In genomic region chr11:103907548-103908455, GRCh38 we compare ENCODE assay signal across 11 cellular contexts.
DNase-seq lines count a peak whose midpoint lies in the region; ATAC-seq and TF ChIP-seq lines count a peak whose summit lies in the region.
"Had no signal": no experiment of that assay in that cellular context is flagged by ENCODE, and none has a peak within 500 bp of the region (broad histone marks: within the 10 kb centered on the region; RNA-seq: fewer than 3 reads in every experiment).

No MANE protein-coding gene starts in this region.

- H3K9me3 Mint-ChIP-seq in HFFc6 (peaks cover 4% of the 10 kb centered on the region; the same call in 1 of the 2 replicates), immature natural killer cell (peaks cover 3 to 11% (median 6%) of the 10 kb centered on the region in 6 donors)
- peaks cover 7% of the 10 kb centered on the region for H3K9me3 Mint-ChIP-seq in T-helper 2 cell treated with Interferon-gamma antibody and Interleukin-4, amounts not matched to agents 5 μg/mL and 100 μg/mL, for 36 hours

- H3K36me3 ChIP-seq in BLaER1 treated with 17β-estradiol and CSF1 and Interleukin-3, amounts not matched to agents 10 nM and 100 nM = no peaks in the 10 kb centered on the region; a peak in 1 of 22 replicates
- no peaks in the 10 kb centered on the region for H3K36me3 ChIP-seq in WERI-Rb-1
- H3K36me3 ChIP-seq: lower lobe of right lung, right atrium auricular region had no signal

- H3K4me1 ChIP-seq in BLaER1 treated with 17β-estradiol and CSF1 and Interleukin-3, amounts not matched to agents 10 nM and 100 nM = peaks cover 51 to 60% (median 53%) of the 10 kb centered on the region in 10 experiments
- H3K4me1 ChIP-seq: right atrium auricular region had no signal

- DNase-seq in HFFc6 = peak; percentile 32
- peak; percentile 63 for DNase-seq in amniotic epithelial cell (ENCODE audit: low read depth)
- peak in 1 of 3 donors; percentile 13 for DNase-seq in immature natural killer cell
- no peak for DNase-seq in T-helper 2 cell treated with Interferon-gamma antibody and Interleukin-4, amounts not matched to agents 5 μg/mL and 100 μg/mL, for 36 hours (ENCODE audit: low spot score)
- no peak for DNase-seq in hypothalamus (lab: John Stamatoyannopoulos, UW)
- no peak for DNase-seq in WERI-Rb-1
- DNase-seq: anterior cingulate cortex, lower lobe of right lung had no signal

- no peaks in the 10 kb centered on the region for H3K27me3 ChIP-seq in BLaER1 treated with 17β-estradiol and CSF1 and Interleukin-3, amounts not matched to agents 10 nM and 100 nM
- no peaks in the 10 kb centered on the region for H3K27me3 ChIP-seq in WERI-Rb-1 (ENCODE audit: insufficient read depth, low read depth, severe bottlenecking)
- H3K27me3 ChIP-seq: right atrium auricular region had no signal

- peak overlapping the region in 4 of 10 experiments; percentile 7 to 55 (median 12); a peak in 5 of 20 replicates for H3K4me3 ChIP-seq in BLaER1 treated with 17β-estradiol and CSF1 and Interleukin-3, amounts not matched to agents 10 nM and 100 nM
- no peak overlapping the region for H3K4me3 ChIP-seq in WERI-Rb-1 (ENCODE audit: low read depth, low read length)
- H3K4me3 ChIP-seq: lower lobe of right lung, right atrium auricular region had no signal

- H3K27me3 Mint-ChIP-seq in HFFc6 (ENCODE audit: insufficient read depth) (no peaks in the 10 kb centered on the region), immature natural killer cell (ENCODE audit: low read depth in 3 of 3) (peaks cover 0 to 5% (median 0%) of the 10 kb centered on the region in 3 donors)
- H3K27me3 Mint-ChIP-seq in T-helper 2 cell treated with Interferon-gamma antibody and Interleukin-4, amounts not matched to agents 5 μg/mL and 100 μg/mL, for 36 hours (ENCODE audit: low read depth) = no peaks in the 10 kb centered on the region

- ATAC-seq in HG03108 (IDR thresholded peaks at IDR 0.05; ENCODE audit: unreplicated experiment) = no peak
- ATAC-seq: lower lobe of right lung had no signal

- peak overlapping the region in 10 of 11 experiments; percentile 53 to 81 (median 74); a peak in 21 of 22 replicates for H3K27ac ChIP-seq in BLaER1 treated with 17β-estradiol and CSF1 and Interleukin-3, amounts not matched to agents 10 nM and 100 nM
- no peak overlapping the region for H3K27ac ChIP-seq in WERI-Rb-1
- H3K27ac ChIP-seq: lower lobe of right lung, right atrium auricular region had no signal

- peak overlapping the region; percentile 65 to 82 (median 79) for H3K4me2 ChIP-seq in BLaER1 treated with 17β-estradiol and CSF1 and Interleukin-3, amounts not matched to agents 10 nM and 100 nM

- H3K4me1 Mint-ChIP-seq in HFFc6 (ENCODE audit: low read depth) = peaks cover 14% of the 10 kb centered on the region
- peaks cover 25 to 29% of the 10 kb centered on the region in 2 donors for H3K4me1 Mint-ChIP-seq in immature natural killer cell
- H3K4me1 Mint-ChIP-seq in T-helper 2 cell treated with Interferon-gamma antibody and Interleukin-4, amounts not matched to agents 5 μg/mL and 100 μg/mL, for 36 hours (ENCODE audit: low read depth) = no peaks in the 10 kb centered on the region

- H3K36me3 Mint-ChIP-seq in HFFc6 (ENCODE audit: low read depth) = peaks cover 14% of the 10 kb centered on the region
- H3K36me3 Mint-ChIP-seq in immature natural killer cell = peaks cover 18 to 33% (median 30%) of the 10 kb centered on the region in 3 donors
- H3K36me3 Mint-ChIP-seq in T-helper 2 cell treated with Interferon-gamma antibody and Interleukin-4, amounts not matched to agents 5 μg/mL and 100 μg/mL, for 36 hours (ENCODE audit: low read depth) = no peaks in the 10 kb centered on the region

- peak overlapping the region in 9 of 11 experiments; percentile 44 to 68 (median 58); a peak in 18 of 22 replicates for H3K9ac ChIP-seq in BLaER1 treated with 17β-estradiol and CSF1 and Interleukin-3, amounts not matched to agents 10 nM and 100 nM

- H3K9me3 ChIP-seq in BLaER1 treated with 17β-estradiol and CSF1 and Interleukin-3, amounts not matched to agents 10 nM and 100 nM (replicated peaks in 1 of 11) = peaks cover 15 to 34% (median 24%) of the 10 kb centered on the region in 11 experiments; a peak in 20 of 22 replicates
- H3K9me3 ChIP-seq in WERI-Rb-1 (ENCODE audit: severe bottlenecking) = no peaks in the 10 kb centered on the region

- no peaks in the 10 kb centered on the region for H4K20me1 ChIP-seq in BLaER1 treated with 17β-estradiol and CSF1 and Interleukin-3, amounts not matched to agents 10 nM and 100 nM

- H3K27ac Mint-ChIP-seq in HFFc6 (peak overlapping the region; percentile 74), immature natural killer cell (peak overlapping the region; percentile 64 to 96 (median 92))
- H3K27ac Mint-ChIP-seq in T-helper 2 cell treated with Interferon-gamma antibody and Interleukin-4, amounts not matched to agents 5 μg/mL and 100 μg/mL, for 36 hours = no peak overlapping the region

- peak overlapping the region; percentile 37 for H3K4me3 Mint-ChIP-seq in HFFc6
- peak overlapping the region; percentile 28 to 79 (median 74) for H3K4me3 Mint-ChIP-seq in immature natural killer cell
- H3K4me3 Mint-ChIP-seq in T-helper 2 cell treated with Interferon-gamma antibody and Interleukin-4, amounts not matched to agents 5 μg/mL and 100 μg/mL, for 36 hours = no peak overlapping the region

- no peak for TF ChIP-seq CTCF in HFFc6 (IDR thresholded peaks at IDR 0.05)
- TF ChIP-seq CTCF in WERI-Rb-1 (IDR thresholded peaks at IDR 0.05; ENCODE audit: low read depth, low read length) = no peak

Comparison
In these comparisons a context has a peak if more than half of its experiments do, and no peak if none do; other contexts are left out.
1. DNase-seq: peak in HFFc6 (single experiment) and amniotic epithelial cell (single experiment); none in T-helper 2 cell treated with Interferon-gamma antibody and Interleukin-4, amounts not matched to agents 5 μg/mL and 100 μg/mL, for 36 hours (single experiment), hypothalamus (0 of 51) and WERI-Rb-1 (single experiment).